ENCODE assay signal across 28 cellular contexts in the genomic region with DNA sequence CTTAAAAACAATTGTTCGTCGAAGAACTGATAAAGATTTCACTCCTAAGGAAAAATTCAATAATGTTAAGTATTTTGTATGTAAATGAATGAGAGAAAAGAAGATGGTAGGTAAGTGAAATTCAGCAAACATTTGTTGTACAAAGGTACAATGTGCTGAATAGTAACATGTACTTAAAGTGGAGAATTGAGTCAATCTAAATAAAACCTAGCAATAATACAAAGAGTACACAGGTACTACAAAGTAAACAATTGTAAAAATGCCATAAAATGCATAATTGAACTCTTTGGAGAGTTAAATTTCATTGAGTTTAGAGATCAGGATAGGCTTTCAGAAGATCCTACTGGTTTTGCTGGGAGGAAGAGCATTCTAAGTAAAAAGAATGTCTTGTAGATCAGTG.
A peak's percentile ranks its signal among the peaks of the same experiment; 100 is the strongest.
DNase-seq lines count a peak whose midpoint lies in the region; ATAC-seq, FAIRE-seq and TF ChIP-seq lines count a peak whose summit lies in the region.
"Had no signal": no experiment of that assay in that cellular context is flagged by ENCODE, and none has a peak within 500 bp of the region (broad histone marks: within the 10 kb centered on the region; RNA-seq: fewer than 3 reads in every experiment).

No MANE protein-coding gene starts in this region.

- POLR2A ChIA-PET in CD8-positive, alpha-beta memory T cell (lab: Charles Lee): no interaction called here

- FAIRE-seq in small intestine (lab: Jason Lieb, UNC): peak; percentile 15

- H3K27ac Mint-ChIP-seq in CD8-positive, alpha-beta memory T cell: peak overlapping the region in 6 of 8 donors; percentile 18 to 87 (median 78)
- H3K27ac Mint-ChIP-seq in IgD-negative memory B cell (peak overlapping the region in 2 of 3 donors; percentile 16 to 85), chondrocyte (ENCODE audit: unreplicated experiment) (peak overlapping the region; percentile 67)
- H3K27ac Mint-ChIP-seq: activated CD4-positive, alpha-beta memory T cell treated with anti-CD3 and anti-CD28 coated beads for 36 hours; activated T-helper 2 cell treated with anti-CD3 and anti-CD28 coated beads, Interferon-gamma antibody, Interleukin-2, Interleukin-4, amounts not matched to agents 10 μg/mL and 5 μg/mL and 100 μg/mL, durations not matched to agents 14 hours and 24 hours and 36 hours; neural progenitor cell had no signal

- peaks cover 17 to 46% (median 20%) of the 10 kb centered on the region in 3 donors for H3K36me3 Mint-ChIP-seq in CD8-positive, alpha-beta memory T cell
- H3K36me3 Mint-ChIP-seq in IgD-negative memory B cell (peaks cover 5% of the 10 kb centered on the region), chondrocyte (ENCODE audit: low read depth) (peaks cover 10% of the 10 kb centered on the region)

- no peak overlapping the region for H3K4me3 ChIP-seq in CD8-positive, alpha-beta memory T cell (ENCODE audit: low read length)
- no peak overlapping the region for H3K4me3 ChIP-seq in small intestine (ENCODE audit: low read depth in 1 of 2, low read length in 2 of 2)
- H3K4me3 ChIP-seq: hepatocyte, left lung, neural progenitor cell, right lobe of liver, transverse colon had no signal

- peaks cover 9% of the 10 kb centered on the region for H3K36me3 ChIP-seq in CD8-positive, alpha-beta memory T cell (ENCODE audit: insufficient read depth, low read length)
- H3K36me3 ChIP-seq in small intestine (ENCODE audit: control insufficient read depth in 2 of 2, insufficient read depth in 2 of 2, low read length in 2 of 2): peaks cover 0 to 4% of the 10 kb centered on the region in 2 donors

- no peak for ATAC-seq in HG03378 (IDR thresholded peaks at IDR 0.05; ENCODE audit: unreplicated experiment)
- ATAC-seq: left lung, right lobe of liver had no signal

- H3K27ac ChIP-seq in CD8-positive, alpha-beta memory T cell (ENCODE audit: low read depth, low read length): no peak overlapping the region
- H3K27ac ChIP-seq in small intestine (ENCODE audit: low read depth in 1 of 2, low read length in 1 of 2): no peak overlapping the region
- H3K27ac ChIP-seq: hepatocyte, left lung, neural progenitor cell, right lobe of liver, transverse colon had no signal

- H3K4me3 Mint-ChIP-seq in CD8-positive, alpha-beta memory T cell: no peak overlapping the region
- H3K4me3 Mint-ChIP-seq in IgD-negative memory B cell (peak overlapping the region in 1 of 4 donors; percentile 69), chondrocyte (ENCODE audit: unreplicated experiment) (no peak overlapping the region)
- H3K4me3 Mint-ChIP-seq: activated CD4-positive, alpha-beta memory T cell treated with anti-CD3 and anti-CD28 coated beads for 36 hours; neural progenitor cell had no signal

- peaks cover 26% of the 10 kb centered on the region for H3K4me1 ChIP-seq in CD8-positive, alpha-beta memory T cell (ENCODE audit: insufficient read depth, low read length)
- H3K4me1 ChIP-seq in small intestine (ENCODE audit: control insufficient read depth in 2 of 2, insufficient read depth in 1 of 2, low read depth in 1 of 2, low read length in 1 of 2): peaks cover 0 to 2% of the 10 kb centered on the region in 2 donors
- H3K4me1 ChIP-seq: neural progenitor cell, right lobe of liver had no signal

- CTCF ChIA-PET in CD8-positive, alpha-beta memory T cell (lab: Charles Lee): no interaction called here

- peaks cover 60 to 74% (median 70%) of the 10 kb centered on the region in 3 donors for H3K4me1 Mint-ChIP-seq in CD8-positive, alpha-beta memory T cell
- H3K4me1 Mint-ChIP-seq in IgD-negative memory B cell (peaks cover 34 to 48% (median 34%) of the 10 kb centered on the region in 3 donors), chondrocyte (ENCODE audit: low read depth) (peaks cover 51% of the 10 kb centered on the region)
- H3K4me1 Mint-ChIP-seq: neural progenitor cell had no signal

- H3K27me3 Mint-ChIP-seq in CD8-positive, alpha-beta memory T cell: no peaks in the 10 kb centered on the region
- H3K27me3 Mint-ChIP-seq in IgD-negative memory B cell (no peaks in the 10 kb centered on the region), chondrocyte (ENCODE audit: low read depth) (no peaks in the 10 kb centered on the region)
- H3K27me3 Mint-ChIP-seq: activated CD4-positive, alpha-beta memory T cell treated with anti-CD3 and anti-CD28 coated beads for 36 hours had no signal

- WGBS in small intestine, 3 donors: 94 to 95% (median 95%) methylated on average over 2 of the region's 2 CpGs

- no peak for TF ChIP-seq CTCF in chondrocyte (IDR thresholded peaks at IDR 0.05)

- no peaks in the 10 kb centered on the region for H3K9me3 Mint-ChIP-seq in CD8-positive, alpha-beta memory T cell
- H3K9me3 Mint-ChIP-seq in IgD-negative memory B cell: peaks cover 0 to 2% (median 1%) of the 10 kb centered on the region in 3 donors
- H3K9me3 Mint-ChIP-seq in chondrocyte (ENCODE audit: low read depth): peaks cover 3% of the 10 kb centered on the region

- H3K27me3 ChIP-seq in CD8-positive, alpha-beta memory T cell (ENCODE audit: insufficient read depth, low read length, poor library complexity, severe bottlenecking): no peaks in the 10 kb centered on the region
- H3K27me3 ChIP-seq in small intestine (ENCODE audit: control insufficient read depth in 2 of 2, insufficient read depth in 2 of 2, low read length in 2 of 2): no peaks in the 10 kb centered on the region
- H3K27me3 ChIP-seq: hepatocyte, left lung, neural progenitor cell, right lobe of liver, transverse colon had no signal

- H3K9me3 ChIP-seq in CD8-positive, alpha-beta memory T cell (ENCODE audit: low read length): no peaks in the 10 kb centered on the region
- H3K9me3 ChIP-seq in small intestine (ENCODE audit: control insufficient read depth, low read depth): no peaks in the 10 kb centered on the region
- H3K9me3 ChIP-seq: left lung, right lobe of liver, SK-N-SH, transverse colon had no signal

- DNase-seq in CD8-positive, alpha-beta memory T cell: no peak
- DNase-seq in chondrocyte (ENCODE audit: low spot score) (no peak), small intestine (no peak), activated gamma-delta T cell treated with Interleukin-2 at 50 U/mL for 16 hours (no peak), NCI-H748 (lab: John Stamatoyannopoulos, UW; ENCODE audit: unreplicated experiment) (no peak)
- DNase-seq: activated CD4-positive, alpha-beta memory T cell treated with anti-CD3 and anti-CD28 coated beads for 36 hours; activated CD4-positive, CD25-positive, alpha-beta regulatory T cell; activated CD8-positive, alpha-beta memory T cell treated with anti-CD3 and anti-CD28 coated beads, Interleukin-2, amount 50 U/mL, for 48 hours; COR-L47; DMS79 treated with DMSO at 0.1 percent for 48 hours; effector CD4-positive, alpha-beta T cell; erythroblast; foreskin fibroblast; HCEC 1CT; left lung; NCI-H1092; NCI-H187; NCI-H748 treated with DMSO at 0.1 percent for 48 hours; posterior cingulate gyrus; right lobe of liver; SK-N-SH; T1000; transverse colon had no signal
